ENCODE assay signal across 1 cellular context in genomic region chr15:78374436-78375393, GRCh38.
TF ChIP-seq lines count a peak whose summit lies in the region.

No MANE protein-coding gene starts in this region.

TF ChIP-seq in K562, 482 proteins besides CTCF, POLR2A, EP300 and RAD21 (continued from another document):
- TF ChIP-seq JUND (IDR thresholded peaks at IDR 0.05; ENCODE audit: borderline replicate concordance, low read depth, low read length) (peak; percentile 74; the same call in 1 of the 2 replicates), JUND (tag; IDR thresholded peaks at IDR 0.05; ENCODE audit: borderline replicate concordance, low read depth, low read length) (peak; percentile 61; the same call in 2 of the 3 replicates), CEBPG (CRISPR knock-in tag; IDR thresholded peaks at IDR 0.05) (0 out of 2 replicates have a peak, but pooled peaks have one; percentile 30), CEBPG (tag; conservative IDR thresholded peaks at IDR 0.05 in 1 of 2, IDR thresholded peaks at IDR 0.05 in 1 of 2) (peak in 1 of 2 experiments; percentile 40; a peak in 1 of 4 replicates), IRF1 (CRISPR knock-in tag; IDR thresholded peaks at IDR 0.05; ENCODE audit: borderline replicate concordance) (no peak), SMARCA4 (IDR thresholded peaks at IDR 0.05) (0 out of 2 replicates have a peak, but pooled peaks have one; percentile 21), ATF1 (CRISPR knock-in tag; IDR thresholded peaks at IDR 0.05) (no peak), ATF1 (tag; IDR thresholded peaks at IDR 0.05) (peak; percentile 29; the same call in 1 of the 2 replicates), ATF3 (IDR thresholded peaks at IDR 0.05) (peak; percentile 72), ATF3 (CRISPR knock-in tag; conservative IDR thresholded peaks at IDR 0.05) (no peak), RCOR1 (IDR thresholded peaks at IDR 0.05; ENCODE audit: borderline replicate concordance in 1 of 2, low read depth in 2 of 2, low read length in 2 of 2) (peak in 1 of 2 experiments; percentile 21; a peak in 1 of 4 replicates), ATF7 (IDR thresholded peaks at IDR 0.05) (peak; percentile 52), SNRNP70 (optimal IDR thresholded peaks at IDR 0.05; ENCODE audit: low read depth, low read length) (no peak), CTBP1 (IDR thresholded peaks at IDR 0.05; ENCODE audit: borderline replicate concordance) (peak; percentile 89; the same call in 1 of the 2 replicates), FOSL1 (tag; conservative IDR thresholded peaks at IDR 0.05) (peak; percentile 38), NRF1 (conservative IDR thresholded peaks at IDR 0.05 in 1 of 2, IDR thresholded peaks at IDR 0.05 in 1 of 2) (0 out of 4 replicates have a peak, but pooled peaks of 1 of the 2 experiments have one; percentile 22), HMG20B (CRISPR knock-in tag; IDR thresholded peaks at IDR 0.05) (no peak), ZEB2 (IDR thresholded peaks at IDR 0.05) (peak; percentile 94), NFE2 (IDR thresholded peaks at IDR 0.05; ENCODE audit: low read depth) (peak; percentile 21; the same call in 1 of the 2 replicates), ZBTB26 (CRISPR knock-in tag; IDR thresholded peaks at IDR 0.05) (peak; percentile 64; the same call in 1 of the 2 replicates), CXXC5 (CRISPR knock-in tag; IDR thresholded peaks at IDR 0.05) (0 out of 2 replicates have a peak, but pooled peaks have one; percentile 24), SPI1 (IDR thresholded peaks at IDR 0.05; ENCODE audit: borderline replicate concordance, low read depth, low read length) (peak; percentile 96), CREM (IDR thresholded peaks at IDR 0.05; ENCODE audit: low read depth) (peak; percentile 44), NFIC (IDR thresholded peaks at IDR 0.05) (peak; percentile 59), ZSCAN29 (IDR thresholded peaks at IDR 0.05) (no peak)
